ENCODE assay signal across 1 cellular context in genomic region chr19:48493718-48494515, GRCh38.
TF ChIP-seq lines count a peak whose summit lies in the region.

No MANE protein-coding gene starts in this region.

TF ChIP-seq in liver, 16 proteins besides CTCF, POLR2A, EP300 and RAD21 (continued from another document):
- TF ChIP-seq GABPA (IDR thresholded peaks at IDR 0.05 in 1 of 2, conservative IDR thresholded peaks at IDR 0.05 in 1 of 2) (no peak), HNF4A (conservative IDR thresholded peaks at IDR 0.05) (no peak), TAF1 (conservative IDR thresholded peaks at IDR 0.05) (no peak), SP1 (IDR thresholded peaks at IDR 0.05) (no peak), HNF4G (IDR thresholded peaks at IDR 0.05) (no peak), YY1 (IDR thresholded peaks at IDR 0.05) (no peak)
- TF ChIP-seq, protein P1, sequence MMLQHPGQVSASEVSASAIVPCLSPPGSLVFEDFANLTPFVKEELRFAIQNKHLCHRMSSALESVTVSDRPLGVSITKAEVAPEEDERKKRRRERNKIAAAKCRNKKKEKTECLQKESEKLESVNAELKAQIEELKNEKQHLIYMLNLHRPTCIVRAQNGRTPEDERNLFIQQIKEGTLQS (IDR thresholded peaks at IDR 0.05), result no peak
